ENCODE assay signal across 18 cellular contexts in genomic region chr9:126207256-126207655, GRCh38.
DNase-seq lines count a peak whose midpoint lies in the region; ATAC-seq and TF ChIP-seq lines count a peak whose summit lies in the region.
"Had no signal": no experiment of that assay in that cellular context is flagged by ENCODE, and none has a peak within 500 bp of the region (broad histone marks: within the 10 kb centered on the region; RNA-seq: fewer than 3 reads in every experiment).

No MANE protein-coding gene starts in this region.

- H3K9me3 ChIP-seq in left ventricle myocardium inferior (replicated peaks) (peaks cover 6% of the 10 kb centered on the region), SK-N-SH (no peaks in the 10 kb centered on the region)
- H3K9me3 ChIP-seq: BE2C had no signal

- no peaks in the 10 kb centered on the region for H3F3A ChIP-seq in SK-N-SH (replicated peaks; ENCODE audit: insufficient read depth)

- TF ChIP-seq CTCF in left ventricle myocardium inferior (IDR thresholded peaks at IDR 0.05; ENCODE audit: borderline replicate concordance) = no peak
- TF ChIP-seq CTCF in SK-N-SH (IDR thresholded peaks at IDR 0.05) = no peak

- WGBS in SK-N-SH (ENCODE audit: low lambda C conversion rate) = no CpG with 5 or more reads among the region's 5 CpGs

- no peak for TF ChIP-seq EP300 in SK-N-SH (IDR thresholded peaks at IDR 0.05; ENCODE audit: borderline replicate concordance in 1 of 2, low read depth in 1 of 2, low read length in 1 of 2)

- peaks cover 13% of the 10 kb centered on the region for H3K27me3 ChIP-seq in left ventricle myocardium inferior (ENCODE audit: low read depth)
- H3K27me3 ChIP-seq in SK-N-SH (ENCODE audit: insufficient read depth) = no peaks in the 10 kb centered on the region; the same call in 1 of the 2 replicates
- H3K27me3 ChIP-seq: BE2C had no signal

- H2AFZ ChIP-seq in SK-N-SH (ENCODE audit: low read depth) = no peak overlapping the region

- DNase-seq in DMS153 treated with DMSO at 0.1 percent for 48 hours (lab: John Stamatoyannopoulos, UW; ENCODE audit: unreplicated experiment) (peak; percentile 88), NCI-H1092 treated with DMSO at 0.1 percent for 48 hours (lab: John Stamatoyannopoulos, UW) (peak; percentile 11), NCI-H774 (lab: John Stamatoyannopoulos, UW) (peak; percentile 77), left ventricle myocardium inferior (peak; percentile 45), SK-N-SH (no peak), NAMALWA (ENCODE audit: low spot score) (no peak)
- no peak for DNase-seq in effector CD4-positive, alpha-beta T cell
- DNase-seq: BE2C; CD4-positive, alpha-beta memory T cell; Karpas-422; NCI-H1417 treated with DMSO at 0.1 percent for 48 hours; NCI-H2081; NCI-H446 treated with DMSO at 0.1 percent for 48 hours; T-helper 1 cell had no signal

- intact Hi-C loops in left ventricle myocardium inferior (cut with micrococcal nuclease) = no loop called here

- TF ChIP-seq RAD21 in SK-N-SH (IDR thresholded peaks at IDR 0.05; ENCODE audit: low read length) = no peak

- H3K27ac ChIP-seq in left ventricle myocardium inferior (replicated peaks) = no peak overlapping the region
- H3K27ac ChIP-seq in SK-N-SH (ENCODE audit: low read depth in 2 of 2, low read length in 1 of 2) = no peak overlapping the region
- H3K27ac ChIP-seq: RWPE1, SK-N-MC had no signal

- POLR2A ChIA-PET in SK-N-SH (lab: Yijun Ruan, JAX) = interaction anchor here (0.6 kb wide), 1 partner anchor 103 kb away, joined by 3 read pairs; no protein-coding TSS in a partner anchor

- H3K4me2 ChIP-seq in SK-N-SH = no peak overlapping the region

- H3K36me3 ChIP-seq in left ventricle myocardium inferior (no peaks in the 10 kb centered on the region), SK-N-SH (replicated peaks in 1 of 2; ENCODE audit: control insufficient read depth in 1 of 2, insufficient read depth in 2 of 2, low read length in 1 of 2) (no peaks in the 10 kb centered on the region)
- H3K36me3 ChIP-seq: BE2C had no signal

- H3K9ac ChIP-seq in SK-N-SH = no peak overlapping the region

- no peaks in the 10 kb centered on the region for H3K9me2 ChIP-seq in SK-N-SH

- H3K4me1 ChIP-seq in left ventricle myocardium inferior = peaks cover 11% of the 10 kb centered on the region
- peaks cover 0 to 4% of the 10 kb centered on the region in 2 experiments; a peak in 1 of 4 replicates for H3K4me1 ChIP-seq in SK-N-SH (ENCODE audit: control insufficient read depth in 1 of 2, insufficient read depth in 2 of 2, low read depth in 1 of 2, low read length in 1 of 2)
- H3K4me1 ChIP-seq: BE2C had no signal

- no peaks in the 10 kb centered on the region for H4K20me1 ChIP-seq in SK-N-SH (ENCODE audit: insufficient read depth)

- CTCF ChIA-PET in SK-N-SH (lab: Yijun Ruan, JAX) = interaction anchor here (0.6 to 1.5 kb wide), 3 partner anchors 19 to 284 kb away, joined by 3 to 4 read pairs (median 3); no protein-coding TSS in a partner anchor

- no peak for ATAC-seq in HG03196 (IDR thresholded peaks at IDR 0.05; ENCODE audit: unreplicated experiment)
- ATAC-seq: GM12878 had no signal

- H3K79me2 ChIP-seq in SK-N-SH (ENCODE audit: insufficient read depth) = no peaks in the 10 kb centered on the region

- H3K4me3 ChIP-seq in left ventricle myocardium inferior (no peak overlapping the region), SK-N-SH (ENCODE audit: low read depth in 2 of 2, low read length in 1 of 2) (no peak overlapping the region)
- H3K4me3 ChIP-seq: GM12878, SK-N-MC had no signal

TF ChIP-seq in SK-N-SH, 30 proteins besides CTCF, POLR2A, EP300 and RAD21:
- TF ChIP-seq, protein P1, sequence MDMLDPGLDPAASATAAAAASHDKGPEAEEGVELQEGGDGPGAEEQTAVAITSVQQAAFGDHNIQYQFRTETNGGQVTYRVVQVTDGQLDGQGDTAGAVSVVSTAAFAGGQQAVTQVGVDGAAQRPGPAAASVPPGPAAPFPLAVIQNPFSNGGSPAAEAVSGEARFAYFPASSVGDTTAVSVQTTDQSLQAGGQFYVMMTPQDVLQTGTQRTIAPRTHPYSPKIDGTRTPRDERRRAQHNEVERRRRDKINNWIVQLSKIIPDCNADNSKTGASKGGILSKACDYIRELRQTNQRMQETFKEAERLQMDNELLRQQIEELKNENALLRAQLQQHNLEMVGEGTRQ (IDR thresholded peaks at IDR 0.05; ENCODE audit: borderline replicate concordance, low read depth, low read length) = no peak
- TF ChIP-seq EZH2phosphoT487 (IDR thresholded peaks at IDR 0.05; ENCODE audit: borderline replicate concordance, low read depth) (no peak), PBX3 (IDR thresholded peaks at IDR 0.05) (no peak), FOXM1 (IDR thresholded peaks at IDR 0.05; ENCODE audit: low read depth) (no peak), CHD2 (IDR thresholded peaks at IDR 0.05; ENCODE audit: low read length, partially characterized antibody) (no peak), FOXJ3 (CRISPR knock-in tag; IDR thresholded peaks at IDR 0.05) (no peak), MXI1 (IDR thresholded peaks at IDR 0.05; ENCODE audit: low read depth, low read length) (no peak), JUND (IDR thresholded peaks at IDR 0.05) (no peak), RCOR1 (IDR thresholded peaks at IDR 0.05; ENCODE audit: low read length) (no peak), ELF1 (IDR thresholded peaks at IDR 0.05) (no peak), REST (IDR thresholded peaks at IDR 0.05; ENCODE audit: low read depth, low read length) (no peak), SMC3 (IDR thresholded peaks at IDR 0.05; ENCODE audit: low read depth, low read length) (no peak), USF1 (IDR thresholded peaks at IDR 0.05; ENCODE audit: borderline replicate concordance, low read depth) (no peak), RXRA (IDR thresholded peaks at IDR 0.05; ENCODE audit: borderline replicate concordance, low read depth) (no peak)

Comparison
In these comparisons a context has a peak if more than half of its experiments do, and no peak if none do; other contexts are left out.
1. DNase-seq: peak in DMS153 treated with DMSO at 0.1 percent for 48 hours (single experiment), NCI-H1092 treated with DMSO at 0.1 percent for 48 hours (single experiment), NCI-H774 (single experiment) and left ventricle myocardium inferior (single experiment); none in SK-N-SH (single experiment), effector CD4-positive, alpha-beta T cell (single experiment) and NAMALWA (single experiment).